Comparison of ENCODE assay signal across 24 cellular contexts in genomic region chr2:17558878-17559277, GRCh38. TPM values are rescaled to one million over a fixed set of nuclear protein-coding genes. Genes with fewer than 3 reads are reported as not detected.
"Had no signal": no experiment of that assay in that cellular context is flagged by ENCODE, and none has a peak within 500 bp of the region (broad histone marks: within the 10 kb centered on the region; RNA-seq: fewer than 3 reads in every experiment).

No MANE protein-coding gene starts in this region.

- H3K27ac ChIP-seq: SJSA1, SK-N-MC had no signal

- DNase-seq: KBM-7, MV-4-11, NCI-H1048, NCI-H1105, NCI-H1417, NCI-H1436 treated with DMSO at 0.1 percent for 48 hours, NCI-H1694, NCI-H187 treated with DMSO at 0.1 percent for 48 hours, NCI-H2029 treated with DMSO at 0.1 percent for 48 hours, NCI-H2171 treated with DMSO at 0.1 percent for 48 hours, NCI-H345, NCI-H446 treated with DMSO at 0.1 percent for 48 hours, NCI-H524, NCI-H69, NCI-H774, Right ventricle myocardium superior, RPMI8226, SIG-M5, SW 1271, T-cell had no signal

- H3K4me1 ChIP-seq: SJSA1 had no signal

- H3K36me3 ChIP-seq: SJSA1 had no signal

- H3K27me3 ChIP-seq: SJSA1 had no signal

- FAIRE-seq: RCC 7860 had no signal

- H3K36me3 Mint-ChIP-seq: T-cell had no signal

- H3K4me1 Mint-ChIP-seq: T-cell had no signal

- H3K9me3 ChIP-seq: SJSA1 had no signal

- H3K4me3 ChIP-seq: SJSA1, SK-N-MC had no signal

- H3K27ac Mint-ChIP-seq: T-cell had no signal

- ATAC-seq: T-cell had no signal

- H3K4me3 Mint-ChIP-seq: T-cell had no signal

RNA-seq across cellular contexts. Expression of gene VSNL1, which starts 18.4 kb away (rescaled TPM):
- total RNA-seq: HT1080 had no signal

RNA-seq across cellular contexts. Expression of gene RAD51AP2, which starts 40.6 kb away (rescaled TPM):
- total RNA-seq: HT1080, SJSA1, T-cell had no signal
